In the genomic region with DNA sequence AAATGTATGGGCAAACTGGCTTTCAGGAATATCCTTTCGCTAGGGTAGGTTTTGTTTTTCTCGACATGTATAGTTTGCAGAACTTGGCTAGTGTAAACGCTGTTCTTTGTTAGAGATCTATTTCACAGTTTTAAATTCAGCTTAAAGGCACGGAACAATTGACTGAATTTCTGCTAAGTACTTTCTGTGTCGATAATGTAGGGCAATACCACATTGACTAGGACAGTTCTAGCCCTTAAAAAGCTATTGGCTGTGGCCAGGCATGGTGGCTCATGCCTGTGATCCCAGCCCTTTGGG, we compare ENCODE assay signal across 2 cellular contexts.
TF ChIP-seq lines count a peak whose summit lies in the region.

No MANE protein-coding gene starts in this region.

TF ChIP-seq in K562, 482 proteins besides CTCF, POLR2A, EP300 and RAD21:
- TF ChIP-seq ADNP (tag; IDR thresholded peaks at IDR 0.05) (peak; percentile 49; the same call in 1 of the 2 replicates), CBX5 (IDR thresholded peaks at IDR 0.05; ENCODE audit: borderline replicate concordance, low read depth) (0 out of 2 replicates have a peak, but pooled peaks have one; percentile 42), MAFK (IDR thresholded peaks at IDR 0.05; ENCODE audit: low read length) (no peak), CC2D1A (IDR thresholded peaks at IDR 0.05) (0 out of 2 replicates have a peak, but pooled peaks have one; percentile 3)
- TF ChIP-seq, protein P1, sequence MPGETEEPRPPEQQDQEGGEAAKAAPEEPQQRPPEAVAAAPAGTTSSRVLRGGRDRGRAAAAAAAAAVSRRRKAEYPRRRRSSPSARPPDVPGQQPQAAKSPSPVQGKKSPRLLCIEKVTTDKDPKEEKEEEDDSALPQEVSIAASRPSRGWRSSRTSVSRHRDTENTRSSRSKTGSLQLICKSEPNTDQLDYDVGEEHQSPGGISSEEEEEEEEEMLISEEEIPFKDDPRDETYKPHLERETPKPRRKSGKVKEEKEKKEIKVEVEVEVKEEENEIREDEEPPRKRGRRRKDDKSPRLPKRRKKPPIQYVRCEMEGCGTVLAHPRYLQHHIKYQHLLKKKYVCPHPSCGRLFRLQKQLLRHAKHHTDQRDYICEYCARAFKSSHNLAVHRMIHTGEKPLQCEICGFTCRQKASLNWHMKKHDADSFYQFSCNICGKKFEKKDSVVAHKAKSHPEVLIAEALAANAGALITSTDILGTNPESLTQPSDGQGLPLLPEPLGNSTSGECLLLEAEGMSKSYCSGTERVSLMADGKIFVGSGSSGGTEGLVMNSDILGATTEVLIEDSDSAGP (CRISPR knock-in tag; IDR thresholded peaks at IDR 0.05): peak; percentile 83
- TF ChIP-seq, protein P2, sequence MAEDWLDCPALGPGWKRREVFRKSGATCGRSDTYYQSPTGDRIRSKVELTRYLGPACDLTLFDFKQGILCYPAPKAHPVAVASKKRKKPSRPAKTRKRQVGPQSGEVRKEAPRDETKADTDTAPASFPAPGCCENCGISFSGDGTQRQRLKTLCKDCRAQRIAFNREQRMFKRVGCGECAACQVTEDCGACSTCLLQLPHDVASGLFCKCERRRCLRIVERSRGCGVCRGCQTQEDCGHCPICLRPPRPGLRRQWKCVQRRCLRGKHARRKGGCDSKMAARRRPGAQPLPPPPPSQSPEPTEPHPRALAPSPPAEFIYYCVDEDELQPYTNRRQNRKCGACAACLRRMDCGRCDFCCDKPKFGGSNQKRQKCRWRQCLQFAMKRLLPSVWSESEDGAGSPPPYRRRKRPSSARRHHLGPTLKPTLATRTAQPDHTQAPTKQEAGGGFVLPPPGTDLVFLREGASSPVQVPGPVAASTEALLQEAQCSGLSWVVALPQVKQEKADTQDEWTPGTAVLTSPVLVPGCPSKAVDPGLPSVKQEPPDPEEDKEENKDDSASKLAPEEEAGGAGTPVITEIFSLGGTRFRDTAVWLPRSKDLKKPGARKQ (CRISPR knock-in tag; IDR thresholded peaks at IDR 0.05): no peak
TF ChIP-seq in K562: peak in this region for 4.

TF ChIP-seq in neural cell, 6 proteins besides CTCF, POLR2A, EP300 and RAD21:
- TF ChIP-seq SMC3 (conservative IDR thresholded peaks at IDR 0.05; ENCODE audit: poor library complexity) (peak; percentile 42), REST (IDR thresholded peaks at IDR 0.05; ENCODE audit: borderline replicate concordance) (no peak)
TF ChIP-seq in neural cell: peak in this region for 1.
